ENCODE assay signal across 9 cellular contexts in the genomic region with DNA sequence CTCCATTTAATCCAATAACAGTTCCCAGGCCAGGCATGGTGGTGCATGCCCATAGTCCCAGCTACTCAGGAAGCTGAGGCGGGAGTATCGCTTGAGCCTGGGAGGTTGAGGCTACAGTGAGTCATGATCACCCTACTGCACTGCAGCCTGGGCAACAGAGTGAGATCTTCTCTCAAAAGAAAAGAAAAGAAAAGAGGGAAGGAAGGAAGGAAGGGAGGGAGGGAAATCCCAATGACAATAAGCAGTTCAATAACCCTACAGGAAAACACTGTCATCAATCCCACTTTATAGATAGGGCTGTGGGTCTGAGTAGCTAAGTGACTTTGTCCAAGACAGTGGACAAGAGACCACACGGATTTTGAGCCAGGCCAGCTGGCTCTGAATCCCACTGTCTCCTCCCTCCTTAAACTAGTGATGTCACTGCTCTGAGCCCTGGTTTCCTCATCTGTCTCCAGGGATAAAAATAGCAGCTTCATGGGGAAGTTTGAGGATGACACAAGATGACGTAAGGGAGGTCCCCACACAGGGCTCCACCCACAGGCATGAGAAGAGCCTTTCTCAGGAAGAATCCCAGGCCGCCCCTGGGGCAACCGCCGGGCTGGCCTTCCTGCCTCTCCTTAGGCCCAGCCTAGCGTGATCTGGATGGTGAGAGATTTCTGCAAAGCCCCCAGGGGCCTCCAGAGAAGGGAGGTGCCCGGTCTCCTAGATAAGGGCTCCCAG. TPM values are rescaled to one million over a fixed set of nuclear protein-coding genes. Genes with fewer than 3 reads are reported as not detected.
DNase-seq lines count a peak whose midpoint lies in the region; ATAC-seq and TF ChIP-seq lines count a peak whose summit lies in the region.
"Had no signal": no experiment of that assay in that cellular context is flagged by ENCODE, and none has a peak within 500 bp of the region (broad histone marks: within the 10 kb centered on the region; RNA-seq: fewer than 3 reads in every experiment).

No MANE protein-coding gene starts in this region.

- H3K27me3 ChIP-seq in subcutaneous abdominal adipose tissue (ENCODE audit: control insufficient read depth in 5 of 5, insufficient read depth in 4 of 5, low read length in 5 of 5) (no peaks in the 10 kb centered on the region), WERI-Rb-1 (ENCODE audit: insufficient read depth, low read depth, severe bottlenecking) (no peaks in the 10 kb centered on the region)

- DNase-seq in activated naive CD4-positive, alpha-beta T cell treated with anti-CD3 and anti-CD28 coated beads for 36 hours = peak; percentile 31
- no peak for DNase-seq in activated naive CD4-positive, alpha-beta T cell treated with anti-CD3 and anti-CD28 coated beads, Interleukin-2, amount 50 U/mL, for 16 hours
- DNase-seq in fibroblast of villous mesenchyme (ENCODE audit: low read depth) (peak; percentile 95), WERI-Rb-1 (no peak), GM19238 (ENCODE audit: insufficient read length, low spot score) (no peak)

- no peaks in the 10 kb centered on the region for H3K27me3 Mint-ChIP-seq in activated naive CD4-positive, alpha-beta T cell treated with anti-CD3 and anti-CD28 coated beads for 36 hours (ENCODE audit: low read depth)
- H3K27me3 Mint-ChIP-seq: activated naive CD4-positive, alpha-beta T cell treated with anti-CD3 and anti-CD28 coated beads, Interleukin-2, amount 50 U/mL, for 24 hours had no signal

- no peak overlapping the region for H3K27ac Mint-ChIP-seq in activated naive CD4-positive, alpha-beta T cell treated with anti-CD3 and anti-CD28 coated beads for 36 hours
- H3K27ac Mint-ChIP-seq: activated naive CD4-positive, alpha-beta T cell treated with anti-CD3 and anti-CD28 coated beads, Interleukin-2, amount 50 U/mL, for 24 hours had no signal

- TF ChIP-seq CTCF in fibroblast of villous mesenchyme (IDR thresholded peaks at IDR 0.05; ENCODE audit: insufficient read depth, low read depth, low read length) (no peak), WERI-Rb-1 (IDR thresholded peaks at IDR 0.05; ENCODE audit: low read depth, low read length) (no peak)

- no peaks in the 10 kb centered on the region for H3K9me3 Mint-ChIP-seq in activated naive CD4-positive, alpha-beta T cell treated with anti-CD3 and anti-CD28 coated beads for 36 hours
- H3K9me3 Mint-ChIP-seq: activated naive CD4-positive, alpha-beta T cell treated with anti-CD3 and anti-CD28 coated beads, Interleukin-2, amount 50 U/mL, for 24 hours had no signal

- H3K4me1 Mint-ChIP-seq in activated naive CD4-positive, alpha-beta T cell treated with anti-CD3 and anti-CD28 coated beads for 36 hours (ENCODE audit: low read depth) = peaks cover 24% of the 10 kb centered on the region

- H3K9me3 ChIP-seq in subcutaneous abdominal adipose tissue (ENCODE audit: control insufficient read depth in 5 of 5, low read length in 5 of 5) = no peaks in the 10 kb centered on the region
- no peaks in the 10 kb centered on the region for H3K9me3 ChIP-seq in WERI-Rb-1 (ENCODE audit: severe bottlenecking)

- ATAC-seq in SK-N-SH treated with all-trans-retinoic acid at 6 μM for 48 hours = peak; percentile 58
- ATAC-seq in GM19452 (IDR thresholded peaks at IDR 0.05; ENCODE audit: unreplicated experiment) = no peak

- no peak overlapping the region for H3K4me3 ChIP-seq in fibroblast of villous mesenchyme (ENCODE audit: low read depth, low read length)
- H3K4me3 ChIP-seq in subcutaneous abdominal adipose tissue (ENCODE audit: low read depth in 1 of 5, low read length in 5 of 5) = no peak overlapping the region
- H3K4me3 ChIP-seq in WERI-Rb-1 (ENCODE audit: low read depth, low read length) = no peak overlapping the region

- intact Hi-C loops in activated naive CD4-positive, alpha-beta T cell treated with anti-CD3 and anti-CD28 coated beads for 36 hours (cut with micrococcal nuclease) = no loop called here

- no peak overlapping the region for H3K9ac ChIP-seq in subcutaneous abdominal adipose tissue (ENCODE audit: low read length in 5 of 5)

- H3K4me3 Mint-ChIP-seq in activated naive CD4-positive, alpha-beta T cell treated with anti-CD3 and anti-CD28 coated beads for 36 hours = no peak overlapping the region
- H3K4me3 Mint-ChIP-seq: activated naive CD4-positive, alpha-beta T cell treated with anti-CD3 and anti-CD28 coated beads, Interleukin-2, amount 50 U/mL, for 24 hours had no signal

- H3K36me3 ChIP-seq in subcutaneous abdominal adipose tissue (ENCODE audit: control insufficient read depth in 5 of 5, insufficient read depth in 5 of 5, low read length in 5 of 5) = no peaks in the 10 kb centered on the region
- H3K36me3 ChIP-seq in WERI-Rb-1 = no peaks in the 10 kb centered on the region

- H3K27ac ChIP-seq in subcutaneous abdominal adipose tissue (ENCODE audit: low read depth, low read length) = peak overlapping the region; percentile 69
- no peak overlapping the region; the same call in 1 of the 2 replicates for H3K27ac ChIP-seq in WERI-Rb-1

- CTCF ChIA-PET in activated naive CD4-positive, alpha-beta T cell treated with anti-CD3 and anti-CD28 coated beads for 36 hours (lab: Charles Lee) = no interaction called here

- H3K4me1 ChIP-seq in subcutaneous abdominal adipose tissue (ENCODE audit: control insufficient read depth in 5 of 5, insufficient read depth in 5 of 5, low read length in 5 of 5) = peaks cover 15 to 38% (median 25%) of the 10 kb centered on the region in 5 donors

- no peaks in the 10 kb centered on the region for H3K36me3 Mint-ChIP-seq in activated naive CD4-positive, alpha-beta T cell treated with anti-CD3 and anti-CD28 coated beads for 36 hours (ENCODE audit: low read depth)
- H3K36me3 Mint-ChIP-seq: activated naive CD4-positive, alpha-beta T cell treated with anti-CD3 and anti-CD28 coated beads, Interleukin-2, amount 50 U/mL, for 24 hours had no signal

TF ChIP-seq in SK-N-SH treated with all-trans-retinoic acid at 6 μM for 48 hours, 23 proteins besides CTCF, POLR2A, EP300 and RAD21 (continues in another document):
- no peak for TF ChIP-seq TOX (CRISPR knock-in tag; IDR thresholded peaks at IDR 0.05; ENCODE audit: borderline replicate concordance)
- no peak for TF ChIP-seq PATZ1 (CRISPR knock-in tag; IDR thresholded peaks at IDR 0.05; ENCODE audit: borderline replicate concordance)
- TF ChIP-seq POU6F1 (CRISPR knock-in tag; IDR thresholded peaks at IDR 0.05; ENCODE audit: borderline replicate concordance, low read depth) = no peak
- no peak for TF ChIP-seq ZNF8 (CRISPR knock-in tag; IDR thresholded peaks at IDR 0.05)
- no peak for TF ChIP-seq CREB5 (CRISPR knock-in tag; IDR thresholded peaks at IDR 0.05; ENCODE audit: low read depth)

RNA-seq across cellular contexts. Expression of gene TRIB3, which starts 7.2 kb away (rescaled TPM):
- total RNA-seq in activated naive CD4-positive, alpha-beta T cell treated with anti-CD3 and anti-CD28 coated beads for 36 hours = 10 to 100 TPM; 47.4 to 49.2 TPM
- 36.7 and 100 TPM in 2 replicates for total RNA-seq in fibroblast of villous mesenchyme

RNA-seq across cellular contexts. Expression of gene NRSN2, which starts 26.4 kb away (rescaled TPM):
- 1 to 10 TPM; 3.9 to 4.2 TPM for total RNA-seq in activated naive CD4-positive, alpha-beta T cell treated with anti-CD3 and anti-CD28 coated beads for 36 hours
- total RNA-seq in fibroblast of villous mesenchyme = 53.5 and 73.1 TPM in 2 replicates

RNA-seq across cellular contexts. Expression of gene RBCK1, which starts 34.8 kb away (rescaled TPM):
- total RNA-seq in activated naive CD4-positive, alpha-beta T cell treated with anti-CD3 and anti-CD28 coated beads for 36 hours = 100 to 1,000 TPM; 150 to 160 TPM
- 59.2 and 78.0 TPM in 2 replicates for total RNA-seq in fibroblast of villous mesenchyme

RNA-seq across cellular contexts. Expression of gene SOX12, which starts 48.0 kb away (rescaled TPM):
- total RNA-seq in activated naive CD4-positive, alpha-beta T cell treated with anti-CD3 and anti-CD28 coated beads for 36 hours = 1 to 10 TPM; 6.0 to 6.4 TPM
- total RNA-seq in fibroblast of villous mesenchyme = 6.0 and 6.8 TPM in 2 replicates

Comparison
In these comparisons a context has a peak if more than half of its experiments do, and no peak if none do; other contexts are left out.
1. DNase-seq: peak in activated naive CD4-positive, alpha-beta T cell treated with anti-CD3 and anti-CD28 coated beads for 36 hours (single experiment) and fibroblast of villous mesenchyme (single experiment); none in activated naive CD4-positive, alpha-beta T cell treated with anti-CD3 and anti-CD28 coated beads, Interleukin-2, amount 50 U/mL, for 16 hours (single experiment), WERI-Rb-1 (single experiment) and GM19238 (single experiment).
2. RNA of gene NRSN2, which starts 26.4 kb away (total RNA-seq): 53.5 to 73.1 TPM in fibroblast of villous mesenchyme; 3.9 to 4.2 TPM in activated naive CD4-positive, alpha-beta T cell treated with anti-CD3 and anti-CD28 coated beads for 36 hours; every median in the first group is over 10 times any median in the second.